ENCODE assay signal across 8 cellular contexts in the genomic region with DNA sequence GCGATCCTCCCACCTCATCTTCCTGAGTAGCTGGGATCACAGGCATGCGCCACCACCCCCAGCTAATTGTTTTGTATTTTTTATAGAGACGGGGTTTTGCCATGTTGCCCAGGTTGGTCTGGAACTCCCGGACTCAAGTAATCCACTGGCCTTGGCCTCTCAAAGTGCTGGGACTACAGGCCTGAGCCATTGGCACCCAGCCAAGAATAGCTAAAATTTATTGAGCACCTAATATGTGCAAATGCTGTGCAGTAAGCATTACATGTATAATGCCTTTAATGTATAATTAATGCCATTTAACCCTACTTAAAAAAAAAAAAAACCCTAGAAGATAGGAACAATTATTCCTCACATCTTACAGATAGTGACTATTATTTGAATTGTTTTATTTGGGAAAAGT.
"Had no signal": no experiment of that assay in that cellular context is flagged by ENCODE, and none has a peak within 500 bp of the region (broad histone marks: within the 10 kb centered on the region; RNA-seq: fewer than 3 reads in every experiment).

No MANE protein-coding gene starts in this region.

- H3K4me3 ChIP-seq: GM12878 had no signal

- DNase-seq: GDM1, GF-D8 had no signal

- ATAC-seq: GM12878 had no signal

- FAIRE-seq: G401.6, GM12878, GM12891, GM12892, GM18507, GM19239 had no signal
